Comparison of ENCODE assay signal across 26 cellular contexts in the genomic region with DNA sequence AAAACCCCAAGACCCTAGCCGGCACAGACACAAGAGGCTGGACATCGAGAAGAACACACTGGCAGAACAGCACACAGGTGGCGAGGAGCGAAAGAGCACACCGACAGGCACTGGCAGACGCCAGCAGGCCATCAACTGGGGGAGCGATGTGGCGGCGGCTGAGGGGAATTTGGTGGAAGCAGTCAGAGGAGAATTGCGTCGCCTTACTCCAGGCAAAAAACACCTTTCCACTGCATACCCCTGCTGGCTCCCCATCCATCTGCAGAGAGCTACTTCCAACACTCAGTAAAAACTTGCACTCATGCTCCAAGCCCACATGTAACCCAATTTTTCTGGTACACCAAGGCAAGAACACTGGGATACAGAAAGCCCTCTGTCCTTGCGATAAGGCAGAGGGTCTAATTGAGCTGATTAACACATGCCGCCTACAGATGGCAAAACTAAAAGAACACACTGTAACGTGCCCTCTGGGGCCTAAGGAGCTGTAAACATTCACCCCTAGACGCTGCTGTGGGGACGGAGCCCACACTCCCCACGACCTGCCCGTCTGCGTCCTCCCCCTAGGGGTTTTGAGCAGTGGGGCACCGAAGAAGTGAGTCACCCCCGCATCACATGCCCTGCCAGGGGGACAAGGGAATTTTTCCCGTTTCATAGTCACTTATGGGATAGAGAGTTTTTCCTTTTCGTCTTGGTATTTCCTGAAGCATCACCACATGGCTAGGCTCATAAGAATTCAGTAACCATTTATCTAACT.
DNase-seq lines count a peak whose midpoint lies in the region; ATAC-seq and TF ChIP-seq lines count a peak whose summit lies in the region.
"Had no signal": no experiment of that assay in that cellular context is flagged by ENCODE, and none has a peak within 500 bp of the region (broad histone marks: within the 10 kb centered on the region; RNA-seq: fewer than 3 reads in every experiment).

No MANE protein-coding gene starts in this region.

- intact Hi-C loops in mucosa of descending colon (cut with DNase I, micrococcal nuclease), result no loop called here

- DNase-seq in A172 (ENCODE audit: low spot score), result peak; percentile 30
- peak; percentile 0 for DNase-seq in NCI-H69 (lab: John Stamatoyannopoulos, UW)
- no peak for DNase-seq in astrocyte of the spinal cord (ENCODE audit: low read depth, low spot score)
- no peak for DNase-seq in GDM1 (lab: John Stamatoyannopoulos, UW)
- DNase-seq in Kasumi-1 (lab: John Stamatoyannopoulos, UW), result no peak
- no peak for DNase-seq in T-cell
- DNase-seq in mucosa of descending colon, result no peak
- DNase-seq: activated CD8-positive, alpha-beta memory T cell treated with anti-CD3 and anti-CD28 coated beads for 24 hours; activated gamma-delta T cell treated with Interleukin-2 at 50 U/mL for 16 hours; activated T-cell treated with anti-CD3 and anti-CD28 coated beads, Interleukin-2, amount 50 U/mL, for 1 hour; COR-L47; effector CD8-positive, alpha-beta T cell; erythroblast; HCEC 1CT; immature natural killer cell; naive thymus-derived CD4-positive, alpha-beta T cell; NCI-H146; NCI-H774; OCI-M1; SHP77 treated with DMSO at 0.1 percent for 48 hours; stimulated activated CD8-positive, alpha-beta memory T cell treated with anti-CD3 and anti-CD28 coated beads, Interleukin-4, amount 100 ng/mL, for 48 hours; stomach; tibial artery had no signal

- no peaks in the 10 kb centered on the region for H3K4me1 Mint-ChIP-seq in T-cell
- H3K4me1 Mint-ChIP-seq: immature natural killer cell; naive thymus-derived CD4-positive, alpha-beta T cell had no signal

- in situ Hi-C loops in astrocyte of the spinal cord (cut with HindIII; ENCODE audit: low sequenced_read_pairs), result no loop called here

- H3K9me3 ChIP-seq in mucosa of descending colon, result peaks cover 18% of the 10 kb centered on the region
- H3K9me3 ChIP-seq: tibial artery had no signal

- ATAC-seq in T-cell (replicated peaks in 1 of 4) (no peak), mucosa of descending colon (no peak)
- ATAC-seq: left lobe of liver; naive thymus-derived CD4-positive, alpha-beta T cell had no signal

- POLR2A ChIA-PET in T-cell (lab: Charles Lee), result no interaction called here

- H3K9me3 Mint-ChIP-seq in T-cell, result peaks cover 0 to 5% (median 3%) of the 10 kb centered on the region in 3 donors

- no peak overlapping the region for H3K4me3 Mint-ChIP-seq in T-cell
- H3K4me3 Mint-ChIP-seq: immature natural killer cell; naive thymus-derived CD4-positive, alpha-beta T cell had no signal

- H3K4me1 ChIP-seq in mucosa of descending colon (ENCODE audit: low read depth), result no peaks in the 10 kb centered on the region
- H3K4me1 ChIP-seq: BLaER1 treated with 17β-estradiol and CSF1 and Interleukin-3, amounts not matched to agents 10 nM and 100 nM; stomach; tibial artery had no signal

- H3K36me3 ChIP-seq in mucosa of descending colon (ENCODE audit: low read depth), result no peaks in the 10 kb centered on the region
- H3K36me3 ChIP-seq: BLaER1 treated with 17β-estradiol and CSF1 and Interleukin-3, amounts not matched to agents 10 nM and 100 nM; stomach; tibial artery had no signal

- no peak overlapping the region for H3K27ac Mint-ChIP-seq in T-cell
- H3K27ac Mint-ChIP-seq: immature natural killer cell; naive thymus-derived CD4-positive, alpha-beta T cell had no signal

- no peaks in the 10 kb centered on the region for H3K36me3 Mint-ChIP-seq in T-cell
- H3K36me3 Mint-ChIP-seq: immature natural killer cell; naive thymus-derived CD4-positive, alpha-beta T cell had no signal

- H3K27me3 Mint-ChIP-seq in T-cell, result no peaks in the 10 kb centered on the region
- H3K27me3 Mint-ChIP-seq: naive thymus-derived CD4-positive, alpha-beta T cell had no signal

- H3K4me3 ChIP-seq in astrocyte of the spinal cord (ENCODE audit: low read depth, low read length), result no peak overlapping the region
- H3K4me3 ChIP-seq in mucosa of descending colon, result no peak overlapping the region
- H3K4me3 ChIP-seq: BLaER1 treated with 17β-estradiol and CSF1 and Interleukin-3, amounts not matched to agents 10 nM and 100 nM; stomach; tibial artery had no signal

- CTCF ChIA-PET in T-cell (lab: Charles Lee), result no interaction called here

- TF ChIP-seq CTCF in GM12872 (IDR thresholded peaks at IDR 0.05; ENCODE audit: insufficient read depth, low read depth, low read length) (0 out of 3 replicates have a peak, but pooled peaks have one; percentile 15), astrocyte of the spinal cord (IDR thresholded peaks at IDR 0.05; ENCODE audit: low read depth, low read length) (peak; percentile 24), mucosa of descending colon (IDR thresholded peaks at IDR 0.05) (no peak)

Comparison
In these comparisons a context has a peak if more than half of its experiments do, and no peak if none do; other contexts are left out.
1. DNase-seq: peak in A172 (single experiment) and NCI-H69 (single experiment); none in astrocyte of the spinal cord (single experiment), GDM1 (single experiment), Kasumi-1 (0 of 2), T-cell (0 of 34) and mucosa of descending colon (0 of 3).